8 cellular contexts compared by ENCODE assay signal in genomic region chr7:42493436-42494198, GRCh38.
DNase-seq lines count a peak whose midpoint lies in the region; ATAC-seq lines count a peak whose summit lies in the region.

No MANE protein-coding gene starts in this region.

- H3K36me3 Mint-ChIP-seq in T-helper 17 cell (ENCODE audit: low read depth), result no peaks in the 10 kb centered on the region
- H3K36me3 Mint-ChIP-seq in activated T-helper 2 cell treated with anti-CD3 and anti-CD28 coated beads, Interferon-gamma antibody, Interleukin-2, Interleukin-4, amounts not matched to agents 10 μg/mL and 5 μg/mL and 100 μg/mL, durations not matched to agents 14 hours and 24 hours and 36 hours (ENCODE audit: low read depth), result no peaks in the 10 kb centered on the region
- H3K36me3 Mint-ChIP-seq in naive thymus-derived CD8-positive, alpha-beta T cell, result no peaks in the 10 kb centered on the region

- no peak overlapping the region for H3K14ac ChIP-seq in neuronal stem cell (ENCODE audit: low read length)

- H3K4ac ChIP-seq in neuronal stem cell (ENCODE audit: low read length), result no peak overlapping the region

- no peak overlapping the region for H2BK120ac ChIP-seq in neuronal stem cell (ENCODE audit: low read depth, low read length)

- no peak overlapping the region for H2BK5ac ChIP-seq in neuronal stem cell (ENCODE audit: low read length)

- POLR2A ChIA-PET in naive thymus-derived CD8-positive, alpha-beta T cell (lab: Charles Lee), result no interaction called here

- no peak overlapping the region for H2AK5ac ChIP-seq in neuronal stem cell (ENCODE audit: low read depth, low read length)

- H4K91ac ChIP-seq in neuronal stem cell (ENCODE audit: low read depth, low read length, poor library complexity), result no peak overlapping the region

- H3K4me1 ChIP-seq in neuronal stem cell (ENCODE audit: control insufficient read depth in 2 of 2, insufficient read depth in 1 of 2, low read depth in 1 of 2, low read length in 2 of 2), result peaks cover 5 to 11% of the 10 kb centered on the region in 2 donors

- H2AFZ ChIP-seq in neuronal stem cell (ENCODE audit: low read length), result peak overlapping the region; percentile 84

- no peaks in the 10 kb centered on the region for H3K27me3 ChIP-seq in neuronal stem cell (ENCODE audit: control insufficient read depth in 3 of 3, insufficient read depth in 3 of 3, low read depth in 1 of 3, low read length in 3 of 3)

- no CpG with 5 or more reads among the region's 29 CpGs for WGBS in neuronal stem cell (ENCODE audit: extremely low coverage in 2 of 2, insufficient read length in 2 of 2, insufficient replicate concordance in 1 of 2), 2 donors

- H3K9ac ChIP-seq in neuronal stem cell (ENCODE audit: low read depth, low read length, poor library complexity), result peak overlapping the region; percentile 51

- H3K18ac ChIP-seq in neuronal stem cell (ENCODE audit: low read length), result peak overlapping the region; percentile 91

- intact Hi-C loops in activated T-helper 2 cell treated with anti-CD3 and anti-CD28 coated beads, Interferon-gamma antibody, Interleukin-2, Interleukin-4, amounts not matched to agents 10 μg/mL and 5 μg/mL and 100 μg/mL, durations not matched to agents 14 hours and 24 hours and 36 hours (cut with micrococcal nuclease), result no loop called here

- peak overlapping the region; percentile 50 to 74 for H3K4me3 ChIP-seq in neuronal stem cell (ENCODE audit: low read length in 2 of 2)

- no peak overlapping the region for H3K27ac ChIP-seq in neuronal stem cell (replicated peaks; ENCODE audit: low read length)

- no peaks in the 10 kb centered on the region for H3K36me3 ChIP-seq in neuronal stem cell (replicated peaks in 1 of 2; ENCODE audit: control insufficient read depth in 2 of 2, insufficient read depth in 2 of 2, low read length in 2 of 2)

- H3K4me2 ChIP-seq in neuronal stem cell (ENCODE audit: insufficient read depth, low read length, poor library complexity, severe bottlenecking), result peak overlapping the region; percentile 85

- ATAC-seq in T-helper 17 cell, result no peak
- no peak for ATAC-seq in naive thymus-derived CD8-positive, alpha-beta T cell

- H3K4me1 Mint-ChIP-seq in T-helper 17 cell, result no peaks in the 10 kb centered on the region
- H3K4me1 Mint-ChIP-seq in activated T-helper 2 cell treated with anti-CD3 and anti-CD28 coated beads, Interferon-gamma antibody, Interleukin-2, Interleukin-4, amounts not matched to agents 10 μg/mL and 5 μg/mL and 100 μg/mL, durations not matched to agents 14 hours and 24 hours and 36 hours (ENCODE audit: low read depth), result no peaks in the 10 kb centered on the region
- H3K4me1 Mint-ChIP-seq in naive thymus-derived CD8-positive, alpha-beta T cell, result peaks cover 0 to 5% (median 0%) of the 10 kb centered on the region in 4 donors

- H3K23ac ChIP-seq in neuronal stem cell (ENCODE audit: low read depth, low read length, poor library complexity), result no peak overlapping the region

- H3K79me1 ChIP-seq in neuronal stem cell (ENCODE audit: low read depth, low read length), result no peaks in the 10 kb centered on the region

- DNase-seq in GM03348 (ENCODE audit: low spot score) (peak; percentile 94), T-helper 17 cell (no peak), foreskin melanocyte (peak; percentile 75), neuronal stem cell (ENCODE audit: low spot score) (peak; percentile 47), germinal center (ENCODE audit: low spot score) (no peak), NCI-H510A (lab: John Stamatoyannopoulos, UW) (no peak)
- DNase-seq in activated T-helper 2 cell treated with anti-CD3 and anti-CD28 coated beads, Interferon-gamma antibody, Interleukin-2, Interleukin-4, amounts not matched to agents 10 μg/mL and 5 μg/mL and 100 μg/mL, durations not matched to agents 14 hours and 24 hours and 36 hours (ENCODE audit: low spot score), result no peak
- no peak for DNase-seq in naive thymus-derived CD8-positive, alpha-beta T cell

- no peak overlapping the region for H4K8ac ChIP-seq in neuronal stem cell (ENCODE audit: low read depth, low read length)

- peak overlapping the region; percentile 4 for H2BK15ac ChIP-seq in neuronal stem cell (ENCODE audit: low read length)

- H3K27me3 Mint-ChIP-seq in T-helper 17 cell, result peaks cover 6% of the 10 kb centered on the region
- H3K27me3 Mint-ChIP-seq in activated T-helper 2 cell treated with anti-CD3 and anti-CD28 coated beads, Interferon-gamma antibody, Interleukin-2, Interleukin-4, amounts not matched to agents 10 μg/mL and 5 μg/mL and 100 μg/mL, durations not matched to agents 14 hours and 24 hours and 36 hours (ENCODE audit: low read depth), result peaks cover 4% of the 10 kb centered on the region
- H3K27me3 Mint-ChIP-seq in naive thymus-derived CD8-positive, alpha-beta T cell, result peaks cover 6 to 40% (median 20%) of the 10 kb centered on the region in 5 donors

- no peaks in the 10 kb centered on the region for H3K9me3 ChIP-seq in T-helper 17 cell (ENCODE audit: control insufficient read depth, low read length, poor library complexity, severe bottlenecking)
- no peaks in the 10 kb centered on the region for H3K9me3 ChIP-seq in neuronal stem cell (replicated peaks in 1 of 2; ENCODE audit: control insufficient read depth in 2 of 2, insufficient read depth in 1 of 2, low read depth in 1 of 2, low read length in 2 of 2)

- no peak overlapping the region for H3K27ac Mint-ChIP-seq in T-helper 17 cell
- H3K27ac Mint-ChIP-seq in activated T-helper 2 cell treated with anti-CD3 and anti-CD28 coated beads, Interferon-gamma antibody, Interleukin-2, Interleukin-4, amounts not matched to agents 10 μg/mL and 5 μg/mL and 100 μg/mL, durations not matched to agents 14 hours and 24 hours and 36 hours, result no peak overlapping the region
- no peak overlapping the region for H3K27ac Mint-ChIP-seq in naive thymus-derived CD8-positive, alpha-beta T cell

- H3K9me3 Mint-ChIP-seq in activated T-helper 2 cell treated with anti-CD3 and anti-CD28 coated beads, Interferon-gamma antibody, Interleukin-2, Interleukin-4, amounts not matched to agents 10 μg/mL and 5 μg/mL and 100 μg/mL, durations not matched to agents 14 hours and 24 hours and 36 hours, result no peaks in the 10 kb centered on the region
- peaks cover 0 to 14% (median 2%) of the 10 kb centered on the region in 9 donors for H3K9me3 Mint-ChIP-seq in naive thymus-derived CD8-positive, alpha-beta T cell

- H2BK12ac ChIP-seq in neuronal stem cell (ENCODE audit: low read length), result no peak overlapping the region

- peak overlapping the region; percentile 34 for H3K4me3 Mint-ChIP-seq in T-helper 17 cell
- no peak overlapping the region for H3K4me3 Mint-ChIP-seq in activated T-helper 2 cell treated with anti-CD3 and anti-CD28 coated beads, Interferon-gamma antibody, Interleukin-2, Interleukin-4, amounts not matched to agents 10 μg/mL and 5 μg/mL and 100 μg/mL, durations not matched to agents 14 hours and 24 hours and 36 hours (ENCODE audit: low read depth)
- peak overlapping the region in 1 of 10 donors; percentile 36 for H3K4me3 Mint-ChIP-seq in naive thymus-derived CD8-positive, alpha-beta T cell

Comparison
In these comparisons a context has a peak if more than half of its experiments do, and no peak if none do; other contexts are left out.
1. DNase-seq: peak in GM03348 (single experiment), foreskin melanocyte (single experiment) and neuronal stem cell (single experiment); none in T-helper 17 cell (0 of 3), activated T-helper 2 cell treated with anti-CD3 and anti-CD28 coated beads, Interferon-gamma antibody, Interleukin-2, Interleukin-4, amounts not matched to agents 10 μg/mL and 5 μg/mL and 100 μg/mL, durations not matched to agents 14 hours and 24 hours and 36 hours (single experiment), naive thymus-derived CD8-positive, alpha-beta T cell (0 of 10), germinal center (single experiment) and NCI-H510A (single experiment).